In genomic region chr2:172162225-172162733, GRCh38 we compare ENCODE assay signal across 31 cellular contexts. TPM values are rescaled to one million over a fixed set of nuclear protein-coding genes. Genes with fewer than 3 reads are reported as not detected.
"Had no signal": no experiment of that assay in that cellular context is flagged by ENCODE, and none has a peak within 500 bp of the region (broad histone marks: within the 10 kb centered on the region; RNA-seq: fewer than 3 reads in every experiment).

No MANE protein-coding gene starts in this region.

- H3K4me1 Mint-ChIP-seq: nephron progenitor cell; stimulated activated naive B cell treated with anti-CD40 and anti-IgM and Interleukin-4, amounts not matched to agents 10 μg/mL and 1 μg/mL and 100 μg/mL, for 72 hours had no signal

- H3K4me2 ChIP-seq: hepatocyte had no signal

- H3K9me3 Mint-ChIP-seq: dendritic cell treated with granulocyte-macrophage colony-stimulating factor and Interleukin-4, amounts not matched to agents 40 ng/mL and 50 ng/mL, for 4 days; stimulated activated naive CD8-positive, alpha-beta T cell treated with anti-CD3 and anti-CD28 coated beads, Interleukin-15, Interleukin-2, amounts not matched to agents 100 ng/mL and 50 ng/mL, for 24 hours had no signal

- H3K36me3 ChIP-seq: colonic mucosa, esophagus muscularis mucosa, gastroesophageal sphincter, heart left ventricle, left lung, neutrophil, sigmoid colon, thoracic aorta, tibial nerve, upper lobe of left lung, vagina had no signal

- H3K9ac ChIP-seq: parathyroid adenoma had no signal

- H2AFZ ChIP-seq: hepatocyte, parathyroid adenoma had no signal

- H3K79me2 ChIP-seq: hepatocyte, parathyroid adenoma had no signal

- H3K27ac ChIP-seq: colonic mucosa, esophagus muscularis mucosa, foreskin keratinocyte, gastroesophageal sphincter, heart left ventricle, hepatocyte, left lung, neutrophil, parathyroid adenoma, sigmoid colon, thoracic aorta, tibial nerve, upper lobe of left lung, vagina had no signal

- DNase-seq: colonic mucosa; effector CD8-positive, alpha-beta T cell; foreskin keratinocyte; heart left ventricle; kidney; left lung; mammary epithelial cell; mesendoderm; midbrain; naive thymus-derived CD4-positive, alpha-beta T cell; nephron progenitor cell; sigmoid colon; stimulated activated CD4-positive, alpha-beta T cell treated with anti-CD3 and anti-CD28 coated beads, Interleukin-2, amount 100 ng/mL, for 24 hours; stimulated activated CD4-positive, alpha-beta T cell treated with anti-CD3 and anti-CD28 coated beads, Interleukin-4, amount 100 ng/mL, for 4 hours; stimulated activated naive B cell treated with anti-CD40 and anti-IgM and Interleukin-4, amounts not matched to agents 10 μg/mL and 1 μg/mL and 100 μg/mL, for 72 hours had no signal

- H3K9me3 ChIP-seq: colonic mucosa, neutrophil, vagina had no signal

- H3K27me3 Mint-ChIP-seq: dendritic cell treated with granulocyte-macrophage colony-stimulating factor and Interleukin-4, amounts not matched to agents 40 ng/mL and 50 ng/mL, for 4 days had no signal

- ATAC-seq: foreskin keratinocyte; gastroesophageal sphincter; left lung; naive thymus-derived CD4-positive, alpha-beta T cell; stimulated activated naive B cell treated with anti-CD40 and anti-IgM and Interleukin-4, amounts not matched to agents 10 μg/mL and 1 μg/mL and 100 μg/mL, for 72 hours had no signal

- H3K27ac Mint-ChIP-seq: dendritic cell treated with granulocyte-macrophage colony-stimulating factor and Interleukin-4, amounts not matched to agents 40 ng/mL and 50 ng/mL, for 4 days; naive thymus-derived CD4-positive, alpha-beta T cell; nephron progenitor cell; progenitor cell of endocrine pancreas; stimulated activated naive B cell treated with anti-CD40 and anti-IgM and Interleukin-4, amounts not matched to agents 10 μg/mL and 1 μg/mL and 100 μg/mL, for 72 hours; stimulated activated naive CD8-positive, alpha-beta T cell treated with anti-CD3 and anti-CD28 coated beads, Interleukin-15, Interleukin-2, amounts not matched to agents 100 ng/mL and 50 ng/mL, for 24 hours had no signal

- H3K36me3 Mint-ChIP-seq: stimulated activated naive B cell treated with anti-CD40 and anti-IgM and Interleukin-4, amounts not matched to agents 10 μg/mL and 1 μg/mL and 100 μg/mL, for 72 hours had no signal

- H3K27me3 ChIP-seq: colonic mucosa, foreskin keratinocyte, hepatocyte, left lung, neutrophil, sigmoid colon, tibial nerve, upper lobe of left lung, vagina had no signal

- H3K4me3 ChIP-seq: colonic mucosa, esophagus muscularis mucosa, gastroesophageal sphincter, heart left ventricle, hepatocyte, left lung, sigmoid colon, thoracic aorta, tibial nerve, upper lobe of left lung, vagina had no signal

- H3K4me3 Mint-ChIP-seq: dendritic cell treated with granulocyte-macrophage colony-stimulating factor and Interleukin-4, amounts not matched to agents 40 ng/mL and 50 ng/mL, for 4 days; naive thymus-derived CD4-positive, alpha-beta T cell; nephron progenitor cell; stimulated activated naive B cell treated with anti-CD40 and anti-IgM and Interleukin-4, amounts not matched to agents 10 μg/mL and 1 μg/mL and 100 μg/mL, for 72 hours; stimulated activated naive CD8-positive, alpha-beta T cell treated with anti-CD3 and anti-CD28 coated beads, Interleukin-15, Interleukin-2, amounts not matched to agents 100 ng/mL and 50 ng/mL, for 24 hours had no signal

- H3K4me1 ChIP-seq: colonic mucosa, esophagus muscularis mucosa, foreskin keratinocyte, gastroesophageal sphincter, heart left ventricle, left lung, parathyroid adenoma, sigmoid colon, tibial nerve, upper lobe of left lung, vagina had no signal

RNA-seq across cellular contexts. Expression of gene DLX2, which starts 59.6 kb away (rescaled TPM):
- total RNA-seq: colonic mucosa, endothelial cell of umbilical vein, esophagus muscularis mucosa, fibroblast of lung, gastroesophageal sphincter, heart left ventricle, kidney, left lung, omental fat pad, skeletal muscle tissue, tibial nerve, upper lobe of left lung, vagina had no signal
